In genomic region chr1:234709473-234710279, GRCh38 we compare ENCODE assay signal across 15 cellular contexts.
DNase-seq lines count a peak whose midpoint lies in the region; ATAC-seq and TF ChIP-seq lines count a peak whose summit lies in the region.
"Had no signal": no experiment of that assay in that cellular context is flagged by ENCODE, and none has a peak within 500 bp of the region (broad histone marks: within the 10 kb centered on the region; RNA-seq: fewer than 3 reads in every experiment).

No MANE protein-coding gene starts in this region.

- H3K4me3 ChIP-seq in WERI-Rb-1 (ENCODE audit: low read depth, low read length) (peak overlapping the region; percentile 2; the same call in 1 of the 2 replicates), left lung (no peak overlapping the region), uterus (no peak overlapping the region)
- H3K4me3 ChIP-seq: adrenal gland, HAP-1 had no signal

- no peak overlapping the region for H3K4me3 Mint-ChIP-seq in stimulated activated memory B cell treated with anti-CD40 and anti-IgM and Interleukin-4, amounts not matched to agents 10 μg/mL and 1 μg/mL and 100 μg/mL, for 72 hours
- H3K4me3 Mint-ChIP-seq in activated naive CD4-positive, alpha-beta T cell treated with anti-CD3 and anti-CD28 coated beads, Interleukin-2, amount 10 ng/mL, durations not matched to agents 7 days and 5 days, result no peak overlapping the region
- H3K4me3 Mint-ChIP-seq: endodermal cell, immature natural killer cell had no signal

- CTCF ChIA-PET in activated naive CD4-positive, alpha-beta T cell treated with anti-CD3 and anti-CD28 coated beads, Interleukin-2, amount 10 ng/mL, durations not matched to agents 7 days and 5 days (lab: Charles Lee), result no interaction called here

- intact Hi-C loops in left lung (cut with DNase I) (no loop called here), uterus (cut with DNase I; ENCODE audit: low total_unique reads) (no loop called here), posterior vena cava (cut with DNase I) (no loop called here)

- H3K4me1 ChIP-seq in left lung (peaks cover 9 to 21% of the 10 kb centered on the region in 2 donors), uterus (no peaks in the 10 kb centered on the region)
- H3K4me1 ChIP-seq: HAP-1 had no signal

- H3K36me3 ChIP-seq in WERI-Rb-1 (no peaks in the 10 kb centered on the region), left lung (no peaks in the 10 kb centered on the region), uterus (no peaks in the 10 kb centered on the region)
- H3K36me3 ChIP-seq: adrenal gland, HAP-1 had no signal

- peak overlapping the region; percentile 1 for H3K27ac Mint-ChIP-seq in stimulated activated memory B cell treated with anti-CD40 and anti-IgM and Interleukin-4, amounts not matched to agents 10 μg/mL and 1 μg/mL and 100 μg/mL, for 72 hours
- H3K27ac Mint-ChIP-seq in activated naive CD4-positive, alpha-beta T cell treated with anti-CD3 and anti-CD28 coated beads, Interleukin-2, amount 10 ng/mL, durations not matched to agents 7 days and 5 days, result no peak overlapping the region
- H3K27ac Mint-ChIP-seq: endodermal cell had no signal

- H3K9me3 Mint-ChIP-seq in stimulated activated memory B cell treated with anti-CD40 and anti-IgM and Interleukin-4, amounts not matched to agents 10 μg/mL and 1 μg/mL and 100 μg/mL, for 72 hours, result no peaks in the 10 kb centered on the region
- no peaks in the 10 kb centered on the region for H3K9me3 Mint-ChIP-seq in activated naive CD4-positive, alpha-beta T cell treated with anti-CD3 and anti-CD28 coated beads, Interleukin-2, amount 10 ng/mL, durations not matched to agents 7 days and 5 days
- H3K9me3 Mint-ChIP-seq: endodermal cell, immature natural killer cell had no signal

- H3K9me3 ChIP-seq in WERI-Rb-1 (ENCODE audit: severe bottlenecking), result peaks cover 8% of the 10 kb centered on the region
- no peaks in the 10 kb centered on the region for H3K9me3 ChIP-seq in left lung
- no peaks in the 10 kb centered on the region for H3K9me3 ChIP-seq in uterus
- H3K9me3 ChIP-seq: adrenal gland, HAP-1 had no signal

- no peaks in the 10 kb centered on the region for H3K27me3 Mint-ChIP-seq in stimulated activated memory B cell treated with anti-CD40 and anti-IgM and Interleukin-4, amounts not matched to agents 10 μg/mL and 1 μg/mL and 100 μg/mL, for 72 hours
- H3K27me3 Mint-ChIP-seq in activated naive CD4-positive, alpha-beta T cell treated with anti-CD3 and anti-CD28 coated beads, Interleukin-2, amount 10 ng/mL, durations not matched to agents 7 days and 5 days, result peaks cover 8% of the 10 kb centered on the region

- H3K36me3 Mint-ChIP-seq in stimulated activated memory B cell treated with anti-CD40 and anti-IgM and Interleukin-4, amounts not matched to agents 10 μg/mL and 1 μg/mL and 100 μg/mL, for 72 hours, result no peaks in the 10 kb centered on the region
- no peaks in the 10 kb centered on the region for H3K36me3 Mint-ChIP-seq in activated naive CD4-positive, alpha-beta T cell treated with anti-CD3 and anti-CD28 coated beads, Interleukin-2, amount 10 ng/mL, durations not matched to agents 7 days and 5 days

- H3K4me1 Mint-ChIP-seq in stimulated activated memory B cell treated with anti-CD40 and anti-IgM and Interleukin-4, amounts not matched to agents 10 μg/mL and 1 μg/mL and 100 μg/mL, for 72 hours, result no peaks in the 10 kb centered on the region
- H3K4me1 Mint-ChIP-seq in activated naive CD4-positive, alpha-beta T cell treated with anti-CD3 and anti-CD28 coated beads, Interleukin-2, amount 10 ng/mL, durations not matched to agents 7 days and 5 days, result peaks cover 7% of the 10 kb centered on the region

- peak; percentile 88 for ATAC-seq in left lung
- no peak for ATAC-seq in stimulated activated memory B cell treated with anti-CD40 and anti-IgM and Interleukin-4, amounts not matched to agents 10 μg/mL and 1 μg/mL and 100 μg/mL, for 72 hours

- H3K27ac ChIP-seq in WERI-Rb-1 (peak overlapping the region; percentile 84), left lung (peak overlapping the region; percentile 61 to 62), uterus (no peak overlapping the region)

- no peak for TF ChIP-seq POLR2A in uterus (IDR thresholded peaks at IDR 0.05)

- H3K27me3 ChIP-seq in WERI-Rb-1 (ENCODE audit: insufficient read depth, low read depth, severe bottlenecking), result no peaks in the 10 kb centered on the region
- H3K27me3 ChIP-seq in left lung, result no peaks in the 10 kb centered on the region
- H3K27me3 ChIP-seq in uterus, result no peaks in the 10 kb centered on the region
- H3K27me3 ChIP-seq: adrenal gland had no signal

- DNase-seq in NCI-H2029 (lab: John Stamatoyannopoulos, UW) (peak; percentile 17), NCI-H2029 treated with DMSO at 0.1 percent for 48 hours (lab: John Stamatoyannopoulos, UW) (no peak), WERI-Rb-1 (peak; percentile 99), left lung (peak in 1 of 2 donors; percentile 82), uterus (no peak), posterior vena cava (ENCODE audit: low spot score) (no peak)
- no peak for DNase-seq in activated naive CD4-positive, alpha-beta T cell treated with anti-CD3 and anti-CD28 coated beads, Interleukin-2, amount 10 ng/mL, durations not matched to agents 7 days and 5 days
- DNase-seq: activated CD4-positive, alpha-beta T cell treated with anti-CD3 and anti-CD28 coated beads for 48 hours; endodermal cell; immature natural killer cell; NCI-H1694; SHP77 had no signal

- TF ChIP-seq CTCF in WERI-Rb-1 (IDR thresholded peaks at IDR 0.05; ENCODE audit: low read depth, low read length) (no peak), left lung (IDR thresholded peaks at IDR 0.05) (no peak), uterus (IDR thresholded peaks at IDR 0.05) (no peak)

Comparison
In these comparisons a context has a peak if more than half of its experiments do, and no peak if none do; other contexts are left out.
1. DNase-seq: peak in NCI-H2029 (single experiment) and WERI-Rb-1 (single experiment); none in NCI-H2029 treated with DMSO at 0.1 percent for 48 hours (single experiment), activated naive CD4-positive, alpha-beta T cell treated with anti-CD3 and anti-CD28 coated beads, Interleukin-2, amount 10 ng/mL, durations not matched to agents 7 days and 5 days (single experiment), uterus (0 of 2) and posterior vena cava (single experiment).
2. H3K27ac ChIP-seq: peak in WERI-Rb-1 (single experiment) and left lung (2 of 2); none in uterus (0 of 2).